In genomic region chr6:4359108-4359710, GRCh38 we compare ENCODE assay signal across 11 cellular contexts.
DNase-seq lines count a peak whose midpoint lies in the region; ATAC-seq and TF ChIP-seq lines count a peak whose summit lies in the region.
"Had no signal": no experiment of that assay in that cellular context is flagged by ENCODE, and none has a peak within 500 bp of the region (broad histone marks: within the 10 kb centered on the region; RNA-seq: fewer than 3 reads in every experiment).

No MANE protein-coding gene starts in this region.

- ATAC-seq in body of pancreas (no peak), GM18511 (IDR thresholded peaks at IDR 0.05; ENCODE audit: unreplicated experiment) (no peak), GM21390 (IDR thresholded peaks at IDR 0.05; ENCODE audit: unreplicated experiment) (no peak)
- ATAC-seq in activated CD8-positive, alpha-beta memory T cell treated with anti-CD3 and anti-CD28 coated beads, Interleukin-2, amount 10 ng/mL, durations not matched to agents 7 days and 5 days: no peak

- TSS peak; percentile 91 for BruUV-seq in Calu3 (replicated peaks; lab: Mats Ljungman, UMichigan)

- H3K4me3 ChIP-seq in body of pancreas: no peak overlapping the region
- H3K4me3 ChIP-seq in left ventricle myocardium inferior: peak overlapping the region; percentile 16
- H3K4me3 ChIP-seq in skeletal muscle satellite cell (ENCODE audit: low read length): peak overlapping the region; percentile 49

- H3K36me3 Mint-ChIP-seq in Calu3 (ENCODE audit: insufficient read depth, unreplicated experiment): peaks cover 8% of the 10 kb centered on the region
- H3K36me3 Mint-ChIP-seq in activated CD8-positive, alpha-beta memory T cell treated with anti-CD3 and anti-CD28 coated beads, Interleukin-2, amount 10 ng/mL, durations not matched to agents 7 days and 5 days: no peaks in the 10 kb centered on the region
- H3K36me3 Mint-ChIP-seq: CD4-positive, alpha-beta memory T cell had no signal

- CTCF ChIA-PET in Calu3 (lab: Charles Lee): interaction anchor here (1.1 kb wide), 1 partner anchor 237 kb away, joined by 3 read pairs; no protein-coding TSS in a partner anchor
- CTCF ChIA-PET in activated CD8-positive, alpha-beta memory T cell treated with anti-CD3 and anti-CD28 coated beads, Interleukin-2, amount 10 ng/mL, durations not matched to agents 7 days and 5 days (lab: Charles Lee): no interaction called here

- no peak for TF ChIP-seq POLR2A in body of pancreas (IDR thresholded peaks at IDR 0.05)

- no peaks in the 10 kb centered on the region for H3K27me3 Mint-ChIP-seq in Calu3 (ENCODE audit: unreplicated experiment)
- H3K27me3 Mint-ChIP-seq in activated CD8-positive, alpha-beta memory T cell treated with anti-CD3 and anti-CD28 coated beads, Interleukin-2, amount 10 ng/mL, durations not matched to agents 7 days and 5 days: no peaks in the 10 kb centered on the region

- WGBS in body of pancreas, 2 donors: 75 to 80% methylated on average over 6 to 7 of the region's 7 CpGs

- no peaks in the 10 kb centered on the region for H3K36me3 ChIP-seq in body of pancreas (replicated peaks in 1 of 2; ENCODE audit: insufficient read depth in 1 of 2, low read depth in 2 of 2)
- H3K36me3 ChIP-seq in left ventricle myocardium inferior: no peaks in the 10 kb centered on the region
- no peaks in the 10 kb centered on the region for H3K36me3 ChIP-seq in skeletal muscle satellite cell (ENCODE audit: insufficient read depth, low read length)

- H3K27me3 ChIP-seq in body of pancreas (no peaks in the 10 kb centered on the region), left ventricle myocardium inferior (ENCODE audit: low read depth) (no peaks in the 10 kb centered on the region), skeletal muscle satellite cell (ENCODE audit: control insufficient read depth, insufficient read depth, low read length) (no peaks in the 10 kb centered on the region)

- DNase-seq in Calu3 (no peak), body of pancreas (no peak), left ventricle myocardium inferior (no peak), T-helper 9 cell (no peak)
- DNase-seq in activated CD8-positive, alpha-beta memory T cell treated with anti-CD3 and anti-CD28 coated beads, Interleukin-2, amount 10 ng/mL, durations not matched to agents 7 days and 5 days: no peak
- DNase-seq: activated CD4-positive, alpha-beta T cell treated with anti-CD3 and anti-CD28 coated beads for 1 hour; CD4-positive, alpha-beta memory T cell; NCI-H1694 treated with DMSO at 0.1 percent for 48 hours had no signal

- H3K4me1 ChIP-seq in body of pancreas (peaks cover 17% of the 10 kb centered on the region), left ventricle myocardium inferior (peaks cover 24% of the 10 kb centered on the region), skeletal muscle satellite cell (ENCODE audit: control insufficient read depth, insufficient read depth, low read length) (peaks cover 30% of the 10 kb centered on the region)

- intact Hi-C loops in Calu3 (cut with micrococcal nuclease; ENCODE audit: unreplicated experiment): loop anchor here (5.0 kb wide), 2 partner anchors 47 to 418 kb away; partner anchors contain the start of gene CDYL
- intact Hi-C loops in body of pancreas (cut with DNase I): no loop called here
- intact Hi-C loops in left ventricle myocardium inferior (cut with micrococcal nuclease): no loop called here

- TF ChIP-seq CTCF in Calu3 (IDR thresholded peaks at IDR 0.05; ENCODE audit: unreplicated experiment) (no peak), body of pancreas (IDR thresholded peaks at IDR 0.05) (no peak), left ventricle myocardium inferior (IDR thresholded peaks at IDR 0.05; ENCODE audit: borderline replicate concordance) (no peak)

- H3K4me2 ChIP-seq in skeletal muscle satellite cell (ENCODE audit: low read length): peak overlapping the region; percentile 76

- H3K4me3 Mint-ChIP-seq in Calu3 (ENCODE audit: low read depth, unreplicated experiment): peak overlapping the region; percentile 19
- H3K4me3 Mint-ChIP-seq in activated CD8-positive, alpha-beta memory T cell treated with anti-CD3 and anti-CD28 coated beads, Interleukin-2, amount 10 ng/mL, durations not matched to agents 7 days and 5 days: no peak overlapping the region
- H3K4me3 Mint-ChIP-seq: CD4-positive, alpha-beta memory T cell had no signal

- peaks cover 3% of the 10 kb centered on the region for H3K9me3 Mint-ChIP-seq in Calu3 (ENCODE audit: low read depth, unreplicated experiment)
- no peaks in the 10 kb centered on the region for H3K9me3 Mint-ChIP-seq in activated CD8-positive, alpha-beta memory T cell treated with anti-CD3 and anti-CD28 coated beads, Interleukin-2, amount 10 ng/mL, durations not matched to agents 7 days and 5 days (ENCODE audit: low read depth)

- H3K9me3 ChIP-seq in body of pancreas: no peaks in the 10 kb centered on the region
- H3K9me3 ChIP-seq in left ventricle myocardium inferior (replicated peaks): no peaks in the 10 kb centered on the region
- H3K9me3 ChIP-seq in skeletal muscle satellite cell (replicated peaks; ENCODE audit: low read length): no peaks in the 10 kb centered on the region

- peak overlapping the region; percentile 94 for H3K27ac Mint-ChIP-seq in Calu3 (ENCODE audit: unreplicated experiment)
- no peak overlapping the region for H3K27ac Mint-ChIP-seq in activated CD8-positive, alpha-beta memory T cell treated with anti-CD3 and anti-CD28 coated beads, Interleukin-2, amount 10 ng/mL, durations not matched to agents 7 days and 5 days
- H3K27ac Mint-ChIP-seq: CD4-positive, alpha-beta memory T cell had no signal

- H3K9ac ChIP-seq in skeletal muscle satellite cell (ENCODE audit: low read depth, low read length): peak overlapping the region; percentile 81

- H3K4me1 Mint-ChIP-seq in Calu3 (ENCODE audit: low read depth, unreplicated experiment): peaks cover 31% of the 10 kb centered on the region
- H3K4me1 Mint-ChIP-seq in activated CD8-positive, alpha-beta memory T cell treated with anti-CD3 and anti-CD28 coated beads, Interleukin-2, amount 10 ng/mL, durations not matched to agents 7 days and 5 days: peaks cover 4% of the 10 kb centered on the region
- H3K4me1 Mint-ChIP-seq: CD4-positive, alpha-beta memory T cell had no signal

- H3K27ac ChIP-seq in body of pancreas: peak overlapping the region; percentile 6 to 66 (median 50)
- H3K27ac ChIP-seq in left ventricle myocardium inferior (replicated peaks): peak overlapping the region; percentile 94

Comparison
In these comparisons a context has a peak if more than half of its experiments do, and no peak if none do; other contexts are left out.
1. H3K4me3 ChIP-seq: peak in left ventricle myocardium inferior (single experiment) and skeletal muscle satellite cell (single experiment); none in body of pancreas (0 of 2).